Comparison of ENCODE assay signal across 1 cellular context in the genomic region with DNA sequence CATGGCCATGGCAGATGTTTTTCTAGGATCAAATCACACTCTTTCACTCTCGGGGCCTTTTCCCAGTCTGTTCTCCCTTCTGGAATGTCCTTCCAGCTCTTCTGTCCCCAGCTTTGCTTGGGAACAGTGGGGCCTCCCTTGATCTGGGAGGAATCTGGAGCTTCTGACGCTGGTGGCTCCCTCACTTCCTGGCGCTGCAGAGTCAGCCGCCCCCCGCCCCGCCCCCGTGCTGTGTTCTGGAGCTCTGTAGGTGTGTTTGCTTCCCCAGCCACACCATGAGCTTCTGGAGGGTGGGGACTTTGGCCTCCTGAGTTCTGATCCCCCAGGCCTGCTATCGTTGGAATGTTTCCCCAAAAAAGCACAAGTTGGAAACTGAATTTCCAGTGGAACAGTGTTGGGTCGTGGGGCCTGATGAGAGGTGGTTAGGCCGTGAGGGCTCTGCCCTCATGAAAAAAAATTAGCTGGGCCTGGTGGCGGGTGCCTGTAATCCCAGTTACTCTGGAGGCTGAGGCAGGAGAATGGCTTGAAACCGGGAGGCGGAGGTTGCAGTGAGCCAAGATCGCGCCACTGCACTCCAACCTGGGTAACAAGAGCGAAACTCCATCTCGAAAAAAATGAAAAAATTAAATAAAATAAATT.
A peak's percentile ranks its signal among the peaks of the same experiment; 100 is the strongest.
TF ChIP-seq lines count a peak whose summit lies in the region.

No MANE protein-coding gene starts in this region.

TF ChIP-seq in HepG2, 621 proteins besides CTCF, POLR2A, EP300 and RAD21 (continued from another document and continues in another):
- TF ChIP-seq, protein P1, sequence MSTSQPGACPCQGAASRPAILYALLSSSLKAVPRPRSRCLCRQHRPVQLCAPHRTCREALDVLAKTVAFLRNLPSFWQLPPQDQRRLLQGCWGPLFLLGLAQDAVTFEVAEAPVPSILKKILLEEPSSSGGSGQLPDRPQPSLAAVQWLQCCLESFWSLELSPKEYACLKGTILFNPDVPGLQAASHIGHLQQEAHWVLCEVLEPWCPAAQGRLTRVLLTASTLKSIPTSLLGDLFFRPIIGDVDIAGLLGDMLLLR (CRISPR knock-in tag; IDR thresholded peaks at IDR 0.05): no peak
- TF ChIP-seq SMC3 (IDR thresholded peaks at IDR 0.05; ENCODE audit: low read length): no peak
- TF ChIP-seq, protein P2, sequence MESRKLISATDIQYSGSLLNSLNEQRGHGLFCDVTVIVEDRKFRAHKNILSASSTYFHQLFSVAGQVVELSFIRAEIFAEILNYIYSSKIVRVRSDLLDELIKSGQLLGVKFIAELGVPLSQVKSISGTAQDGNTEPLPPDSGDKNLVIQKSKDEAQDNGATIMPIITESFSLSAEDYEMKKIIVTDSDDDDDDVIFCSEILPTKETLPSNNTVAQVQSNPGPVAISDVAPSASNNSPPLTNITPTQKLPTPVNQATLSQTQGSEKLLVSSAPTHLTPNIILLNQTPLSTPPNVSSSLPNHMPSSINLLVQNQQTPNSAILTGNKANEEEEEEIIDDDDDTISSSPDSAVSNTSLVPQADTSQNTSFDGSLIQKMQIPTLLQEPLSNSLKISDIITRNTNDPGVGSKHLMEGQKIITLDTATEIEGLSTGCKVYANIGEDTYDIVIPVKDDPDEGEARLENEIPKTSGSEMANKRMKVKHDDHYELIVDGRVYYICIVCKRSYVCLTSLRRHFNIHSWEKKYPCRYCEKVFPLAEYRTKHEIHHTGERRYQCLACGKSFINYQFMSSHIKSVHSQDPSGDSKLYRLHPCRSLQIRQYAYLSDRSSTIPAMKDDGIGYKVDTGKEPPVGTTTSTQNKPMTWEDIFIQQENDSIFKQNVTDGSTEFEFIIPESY (CRISPR knock-in tag; IDR thresholded peaks at IDR 0.05): no peak
- 0 out of 2 replicates have a peak, but pooled peaks have one; percentile 71 for TF ChIP-seq ZSCAN30 (CRISPR knock-in tag; IDR thresholded peaks at IDR 0.05)
- no peak for TF ChIP-seq CAMTA2 (CRISPR knock-in tag; IDR thresholded peaks at IDR 0.05; ENCODE audit: borderline replicate concordance)
- no peak for TF ChIP-seq KAT7 (CRISPR knock-in tag; IDR thresholded peaks at IDR 0.05; ENCODE audit: borderline replicate concordance)
- TF ChIP-seq, protein P3, sequence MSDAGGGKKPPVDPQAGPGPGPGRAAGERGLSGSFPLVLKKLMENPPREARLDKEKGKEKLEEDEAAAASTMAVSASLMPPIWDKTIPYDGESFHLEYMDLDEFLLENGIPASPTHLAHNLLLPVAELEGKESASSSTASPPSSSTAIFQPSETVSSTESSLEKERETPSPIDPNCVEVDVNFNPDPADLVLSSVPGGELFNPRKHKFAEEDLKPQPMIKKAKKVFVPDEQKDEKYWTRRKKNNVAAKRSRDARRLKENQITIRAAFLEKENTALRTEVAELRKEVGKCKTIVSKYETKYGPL (CRISPR knock-in tag; IDR thresholded peaks at IDR 0.05): no peak
- no peak for TF ChIP-seq HMGA1 (CRISPR knock-in tag; conservative IDR thresholded peaks at IDR 0.05)
- TF ChIP-seq ZNF792 (CRISPR knock-in tag; IDR thresholded peaks at IDR 0.05): 0 out of 2 replicates have a peak, but pooled peaks have one; percentile 52
- TF ChIP-seq ZNF883 (CRISPR knock-in tag; IDR thresholded peaks at IDR 0.05; ENCODE audit: not compliant biosample characterization): no peak
- TF ChIP-seq ZNF354B (CRISPR knock-in tag; IDR thresholded peaks at IDR 0.05): no peak
- TF ChIP-seq NFYB (CRISPR knock-in tag; IDR thresholded peaks at IDR 0.05): 0 out of 2 replicates have a peak, but pooled peaks have one; percentile 23
- TF ChIP-seq SMARCC2 (IDR thresholded peaks at IDR 0.05): no peak
- TF ChIP-seq PITX1 (CRISPR knock-in tag; IDR thresholded peaks at IDR 0.05): no peak
- TF ChIP-seq, protein P4, sequence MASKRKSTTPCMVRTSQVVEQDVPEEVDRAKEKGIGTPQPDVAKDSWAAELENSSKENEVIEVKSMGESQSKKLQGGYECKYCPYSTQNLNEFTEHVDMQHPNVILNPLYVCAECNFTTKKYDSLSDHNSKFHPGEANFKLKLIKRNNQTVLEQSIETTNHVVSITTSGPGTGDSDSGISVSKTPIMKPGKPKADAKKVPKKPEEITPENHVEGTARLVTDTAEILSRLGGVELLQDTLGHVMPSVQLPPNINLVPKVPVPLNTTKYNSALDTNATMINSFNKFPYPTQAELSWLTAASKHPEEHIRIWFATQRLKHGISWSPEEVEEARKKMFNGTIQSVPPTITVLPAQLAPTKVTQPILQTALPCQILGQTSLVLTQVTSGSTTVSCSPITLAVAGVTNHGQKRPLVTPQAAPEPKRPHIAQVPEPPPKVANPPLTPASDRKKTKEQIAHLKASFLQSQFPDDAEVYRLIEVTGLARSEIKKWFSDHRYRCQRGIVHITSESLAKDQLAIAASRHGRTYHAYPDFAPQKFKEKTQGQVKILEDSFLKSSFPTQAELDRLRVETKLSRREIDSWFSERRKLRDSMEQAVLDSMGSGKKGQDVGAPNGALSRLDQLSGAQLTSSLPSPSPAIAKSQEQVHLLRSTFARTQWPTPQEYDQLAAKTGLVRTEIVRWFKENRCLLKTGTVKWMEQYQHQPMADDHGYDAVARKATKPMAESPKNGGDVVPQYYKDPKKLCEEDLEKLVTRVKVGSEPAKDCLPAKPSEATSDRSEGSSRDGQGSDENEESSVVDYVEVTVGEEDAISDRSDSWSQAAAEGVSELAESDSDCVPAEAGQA (IDR thresholded peaks at IDR 0.05; ENCODE audit: low read depth): peak; percentile 56; the same call in 1 of the 2 replicates
- TF ChIP-seq, protein P4 (CRISPR knock-in tag; IDR thresholded peaks at IDR 0.05; ENCODE audit: borderline replicate concordance): no peak
- TF ChIP-seq ZNF292 (CRISPR knock-in tag; IDR thresholded peaks at IDR 0.05; ENCODE audit: borderline replicate concordance, low read depth): peak; percentile 51; the same call in 1 of the 2 replicates
- TF ChIP-seq SAFB2 (CRISPR knock-in tag; IDR thresholded peaks at IDR 0.05; ENCODE audit: borderline replicate concordance, low read depth): no peak
- TF ChIP-seq, protein P5, sequence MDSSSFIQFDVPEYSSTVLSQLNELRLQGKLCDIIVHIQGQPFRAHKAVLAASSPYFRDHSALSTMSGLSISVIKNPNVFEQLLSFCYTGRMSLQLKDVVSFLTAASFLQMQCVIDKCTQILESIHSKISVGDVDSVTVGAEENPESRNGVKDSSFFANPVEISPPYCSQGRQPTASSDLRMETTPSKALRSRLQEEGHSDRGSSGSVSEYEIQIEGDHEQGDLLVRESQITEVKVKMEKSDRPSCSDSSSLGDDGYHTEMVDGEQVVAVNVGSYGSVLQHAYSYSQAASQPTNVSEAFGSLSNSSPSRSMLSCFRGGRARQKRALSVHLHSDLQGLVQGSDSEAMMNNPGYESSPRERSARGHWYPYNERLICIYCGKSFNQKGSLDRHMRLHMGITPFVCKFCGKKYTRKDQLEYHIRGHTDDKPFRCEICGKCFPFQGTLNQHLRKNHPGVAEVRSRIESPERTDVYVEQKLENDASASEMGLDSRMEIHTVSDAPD (CRISPR knock-in tag; IDR thresholded peaks at IDR 0.05): peak; percentile 49; the same call in 1 of the 2 replicates
- TF ChIP-seq SNRNP70 (IDR thresholded peaks at IDR 0.05; ENCODE audit: low read depth, low read length): no peak
- peak; percentile 72 for TF ChIP-seq GATAD2A (CRISPR knock-in tag; IDR thresholded peaks at IDR 0.05)
- no peak for TF ChIP-seq MTA3 (CRISPR knock-in tag; IDR thresholded peaks at IDR 0.05)
- TF ChIP-seq, protein P6, sequence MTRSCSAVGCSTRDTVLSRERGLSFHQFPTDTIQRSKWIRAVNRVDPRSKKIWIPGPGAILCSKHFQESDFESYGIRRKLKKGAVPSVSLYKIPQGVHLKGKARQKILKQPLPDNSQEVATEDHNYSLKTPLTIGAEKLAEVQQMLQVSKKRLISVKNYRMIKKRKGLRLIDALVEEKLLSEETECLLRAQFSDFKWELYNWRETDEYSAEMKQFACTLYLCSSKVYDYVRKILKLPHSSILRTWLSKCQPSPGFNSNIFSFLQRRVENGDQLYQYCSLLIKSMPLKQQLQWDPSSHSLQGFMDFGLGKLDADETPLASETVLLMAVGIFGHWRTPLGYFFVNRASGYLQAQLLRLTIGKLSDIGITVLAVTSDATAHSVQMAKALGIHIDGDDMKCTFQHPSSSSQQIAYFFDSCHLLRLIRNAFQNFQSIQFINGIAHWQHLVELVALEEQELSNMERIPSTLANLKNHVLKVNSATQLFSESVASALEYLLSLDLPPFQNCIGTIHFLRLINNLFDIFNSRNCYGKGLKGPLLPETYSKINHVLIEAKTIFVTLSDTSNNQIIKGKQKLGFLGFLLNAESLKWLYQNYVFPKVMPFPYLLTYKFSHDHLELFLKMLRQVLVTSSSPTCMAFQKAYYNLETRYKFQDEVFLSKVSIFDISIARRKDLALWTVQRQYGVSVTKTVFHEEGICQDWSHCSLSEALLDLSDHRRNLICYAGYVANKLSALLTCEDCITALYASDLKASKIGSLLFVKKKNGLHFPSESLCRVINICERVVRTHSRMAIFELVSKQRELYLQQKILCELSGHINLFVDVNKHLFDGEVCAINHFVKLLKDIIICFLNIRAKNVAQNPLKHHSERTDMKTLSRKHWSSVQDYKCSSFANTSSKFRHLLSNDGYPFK (CRISPR knock-in tag; IDR thresholded peaks at IDR 0.05; ENCODE audit: borderline replicate concordance): no peak
- no peak for TF ChIP-seq SUZ12 (IDR thresholded peaks at IDR 0.05; ENCODE audit: low read depth, low read length)
- TF ChIP-seq, protein P7, sequence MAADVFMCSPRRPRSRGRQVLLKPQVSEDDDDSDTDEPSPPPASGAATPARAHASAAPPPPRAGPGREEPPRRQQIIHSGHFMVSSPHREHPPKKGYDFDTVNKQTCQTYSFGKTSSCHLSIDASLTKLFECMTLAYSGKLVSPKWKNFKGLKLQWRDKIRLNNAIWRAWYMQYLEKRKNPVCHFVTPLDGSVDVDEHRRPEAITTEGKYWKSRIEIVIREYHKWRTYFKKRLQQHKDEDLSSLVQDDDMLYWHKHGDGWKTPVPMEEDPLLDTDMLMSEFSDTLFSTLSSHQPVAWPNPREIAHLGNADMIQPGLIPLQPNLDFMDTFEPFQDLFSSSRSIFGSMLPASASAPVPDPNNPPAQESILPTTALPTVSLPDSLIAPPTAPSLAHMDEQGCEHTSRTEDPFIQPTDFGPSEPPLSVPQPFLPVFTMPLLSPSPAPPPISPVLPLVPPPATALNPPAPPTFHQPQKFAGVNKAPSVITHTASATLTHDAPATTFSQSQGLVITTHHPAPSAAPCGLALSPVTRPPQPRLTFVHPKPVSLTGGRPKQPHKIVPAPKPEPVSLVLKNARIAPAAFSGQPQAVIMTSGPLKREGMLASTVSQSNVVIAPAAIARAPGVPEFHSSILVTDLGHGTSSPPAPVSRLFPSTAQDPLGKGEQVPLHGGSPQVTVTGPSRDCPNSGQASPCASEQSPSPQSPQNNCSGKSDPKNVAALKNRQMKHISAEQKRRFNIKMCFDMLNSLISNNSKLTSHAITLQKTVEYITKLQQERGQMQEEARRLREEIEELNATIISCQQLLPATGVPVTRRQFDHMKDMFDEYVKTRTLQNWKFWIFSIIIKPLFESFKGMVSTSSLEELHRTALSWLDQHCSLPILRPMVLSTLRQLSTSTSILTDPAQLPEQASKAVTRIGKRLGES (CRISPR knock-in tag; IDR thresholded peaks at IDR 0.05; ENCODE audit: borderline replicate concordance): no peak
- TF ChIP-seq, protein P8, sequence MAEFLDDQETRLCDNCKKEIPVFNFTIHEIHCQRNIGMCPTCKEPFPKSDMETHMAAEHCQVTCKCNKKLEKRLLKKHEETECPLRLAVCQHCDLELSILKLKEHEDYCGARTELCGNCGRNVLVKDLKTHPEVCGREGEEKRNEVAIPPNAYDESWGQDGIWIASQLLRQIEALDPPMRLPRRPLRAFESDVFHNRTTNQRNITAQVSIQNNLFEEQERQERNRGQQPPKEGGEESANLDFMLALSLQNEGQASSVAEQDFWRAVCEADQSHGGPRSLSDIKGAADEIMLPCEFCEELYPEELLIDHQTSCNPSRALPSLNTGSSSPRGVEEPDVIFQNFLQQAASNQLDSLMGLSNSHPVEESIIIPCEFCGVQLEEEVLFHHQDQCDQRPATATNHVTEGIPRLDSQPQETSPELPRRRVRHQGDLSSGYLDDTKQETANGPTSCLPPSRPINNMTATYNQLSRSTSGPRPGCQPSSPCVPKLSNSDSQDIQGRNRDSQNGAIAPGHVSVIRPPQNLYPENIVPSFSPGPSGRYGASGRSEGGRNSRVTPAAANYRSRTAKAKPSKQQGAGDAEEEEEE (CRISPR knock-in tag; IDR thresholded peaks at IDR 0.05; ENCODE audit: borderline replicate concordance): no peak
- no peak for TF ChIP-seq SMAD1 (CRISPR knock-in tag; IDR thresholded peaks at IDR 0.05; ENCODE audit: borderline replicate concordance, low read depth)
- no peak for TF ChIP-seq KDM5A (IDR thresholded peaks at IDR 0.05; ENCODE audit: borderline replicate concordance, low read length)
- TF ChIP-seq, protein P9, sequence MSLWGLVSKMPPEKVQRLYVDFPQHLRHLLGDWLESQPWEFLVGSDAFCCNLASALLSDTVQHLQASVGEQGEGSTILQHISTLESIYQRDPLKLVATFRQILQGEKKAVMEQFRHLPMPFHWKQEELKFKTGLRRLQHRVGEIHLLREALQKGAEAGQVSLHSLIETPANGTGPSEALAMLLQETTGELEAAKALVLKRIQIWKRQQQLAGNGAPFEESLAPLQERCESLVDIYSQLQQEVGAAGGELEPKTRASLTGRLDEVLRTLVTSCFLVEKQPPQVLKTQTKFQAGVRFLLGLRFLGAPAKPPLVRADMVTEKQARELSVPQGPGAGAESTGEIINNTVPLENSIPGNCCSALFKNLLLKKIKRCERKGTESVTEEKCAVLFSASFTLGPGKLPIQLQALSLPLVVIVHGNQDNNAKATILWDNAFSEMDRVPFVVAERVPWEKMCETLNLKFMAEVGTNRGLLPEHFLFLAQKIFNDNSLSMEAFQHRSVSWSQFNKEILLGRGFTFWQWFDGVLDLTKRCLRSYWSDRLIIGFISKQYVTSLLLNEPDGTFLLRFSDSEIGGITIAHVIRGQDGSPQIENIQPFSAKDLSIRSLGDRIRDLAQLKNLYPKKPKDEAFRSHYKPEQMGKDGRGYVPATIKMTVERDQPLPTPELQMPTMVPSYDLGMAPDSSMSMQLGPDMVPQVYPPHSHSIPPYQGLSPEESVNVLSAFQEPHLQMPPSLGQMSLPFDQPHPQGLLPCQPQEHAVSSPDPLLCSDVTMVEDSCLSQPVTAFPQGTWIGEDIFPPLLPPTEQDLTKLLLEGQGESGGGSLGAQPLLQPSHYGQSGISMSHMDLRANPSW (CRISPR knock-in tag; IDR thresholded peaks at IDR 0.05; ENCODE audit: borderline replicate concordance): no peak
